In genomic region chr2:95592973-95593372, GRCh38 we compare ENCODE assay signal across 13 cellular contexts. TPM values are rescaled to one million over a fixed set of nuclear protein-coding genes. Genes with fewer than 3 reads are reported as not detected.
"Had no signal": no experiment of that assay in that cellular context is flagged by ENCODE, and none has a peak within 500 bp of the region (broad histone marks: within the 10 kb centered on the region; RNA-seq: fewer than 3 reads in every experiment).

No MANE protein-coding gene starts in this region.

RNA-seq across cellular contexts. Expression of gene TRIM43, which starts 1.2 kb away (rescaled TPM):
- total RNA-seq: stomach, subcutaneous adipose tissue, suprapubic skin, temporal lobe, thoracic aorta, thyroid gland, tibial nerve, transverse colon, upper lobe of left lung, upper lobe of right lung, ureter, urinary bladder, vagina had no signal
